In the genomic region with DNA sequence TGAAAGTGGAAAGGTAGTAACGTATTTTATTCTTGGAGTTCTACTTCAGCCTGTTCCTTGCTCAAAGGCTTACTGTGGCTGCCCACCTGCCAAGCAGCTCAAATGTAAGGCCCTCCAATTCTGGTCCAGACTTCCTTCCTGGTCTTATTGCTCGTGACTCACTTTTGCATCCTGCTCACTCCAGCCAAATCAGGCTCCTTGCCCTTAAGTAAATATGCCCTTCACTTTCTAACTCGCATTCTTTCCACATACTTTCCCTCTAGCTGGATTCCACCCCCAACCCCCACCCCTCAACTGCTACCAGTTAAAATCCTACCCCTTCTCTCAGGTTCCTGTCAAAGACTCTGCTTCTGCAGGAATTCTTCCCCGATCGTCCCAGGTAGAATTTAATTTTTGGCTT, we compare ENCODE assay signal across 9 cellular contexts.
A peak's percentile ranks its signal among the peaks of the same experiment; 100 is the strongest.
DNase-seq lines count a peak whose midpoint lies in the region; ATAC-seq and TF ChIP-seq lines count a peak whose summit lies in the region.
"Had no signal": no experiment of that assay in that cellular context is flagged by ENCODE, and none has a peak within 500 bp of the region (broad histone marks: within the 10 kb centered on the region; RNA-seq: fewer than 3 reads in every experiment).

No MANE protein-coding gene starts in this region.

- H3K36me3 Mint-ChIP-seq in activated CD8-positive, alpha-beta T cell treated with anti-CD3 and anti-CD28 coated beads for 36 hours (ENCODE audit: low read depth), result no peaks in the 10 kb centered on the region
- peaks cover 6% of the 10 kb centered on the region for H3K36me3 Mint-ChIP-seq in activated CD4-positive, alpha-beta T cell treated with anti-CD3 and anti-CD28 coated beads, Interleukin-2, amount 10 ng/mL, durations not matched to agents 7 days and 5 days (ENCODE audit: low read depth)

- DNase-seq in NT2/D1 (ENCODE audit: low read depth, low spot score), result peak; percentile 27
- DNase-seq in epithelial cell of proximal tubule (ENCODE audit: low read depth), result peak; percentile 42
- DNase-seq in mucosa of gallbladder (ENCODE audit: low spot score), result peak; percentile 77
- DNase-seq in midbrain (lab: John Stamatoyannopoulos, UW), result no peak
- DNase-seq in activated CD8-positive, alpha-beta T cell treated with anti-CD3 and anti-CD28 coated beads for 36 hours, result no peak
- no peak for DNase-seq in activated CD4-positive, alpha-beta T cell treated with anti-CD3 and anti-CD28 coated beads, Interleukin-2, amount 10 ng/mL, durations not matched to agents 7 days and 5 days

- H3K36me3 ChIP-seq in ACC112 (ENCODE audit: insufficient read depth, low read length), result no peaks in the 10 kb centered on the region
- no peaks in the 10 kb centered on the region for H3K36me3 ChIP-seq in NT2/D1 (ENCODE audit: insufficient read depth, insufficient read length, low read length)
- H3K36me3 ChIP-seq: BLaER1 treated with 17β-estradiol and CSF1 and Interleukin-3, amounts not matched to agents 10 nM and 100 nM had no signal

- H3K79me2 ChIP-seq in ACC112 (ENCODE audit: control insufficient read depth, insufficient read depth, low read length, unreplicated experiment), result peaks cover 9% of the 10 kb centered on the region

- CTCF ChIA-PET in activated CD8-positive, alpha-beta T cell treated with anti-CD3 and anti-CD28 coated beads for 36 hours (lab: Charles Lee), result no interaction called here
- CTCF ChIA-PET in activated CD4-positive, alpha-beta T cell treated with anti-CD3 and anti-CD28 coated beads, Interleukin-2, amount 10 ng/mL, durations not matched to agents 7 days and 5 days (lab: Charles Lee), result interaction anchor here (1.2 kb wide), 2 partner anchors 10 to 12 kb away, joined by 4 to 5 read pairs; no protein-coding TSS in a partner anchor

- intact Hi-C loops in activated CD8-positive, alpha-beta T cell treated with anti-CD3 and anti-CD28 coated beads for 36 hours (cut with micrococcal nuclease), result no loop called here

- peaks cover 2% of the 10 kb centered on the region for H3K4me1 Mint-ChIP-seq in activated CD8-positive, alpha-beta T cell treated with anti-CD3 and anti-CD28 coated beads for 36 hours (ENCODE audit: low read depth)
- H3K4me1 Mint-ChIP-seq in activated CD4-positive, alpha-beta T cell treated with anti-CD3 and anti-CD28 coated beads, Interleukin-2, amount 10 ng/mL, durations not matched to agents 7 days and 5 days, result peaks cover 17% of the 10 kb centered on the region

- peaks cover 47% of the 10 kb centered on the region for H3K4me1 ChIP-seq in ACC112 (ENCODE audit: control insufficient read depth, insufficient read depth, low read length, unreplicated experiment)
- H3K4me1 ChIP-seq in NT2/D1 (ENCODE audit: insufficient read depth, insufficient read length), result peaks cover 5% of the 10 kb centered on the region

- TF ChIP-seq CTCF in epithelial cell of proximal tubule (conservative IDR thresholded peaks at IDR 0.05; ENCODE audit: low read depth, low read length), result no peak
- no peak for TF ChIP-seq CTCF in activated CD8-positive, alpha-beta T cell treated with anti-CD3 and anti-CD28 coated beads for 36 hours (IDR thresholded peaks at IDR 0.05)

- no peak overlapping the region for H3K27ac Mint-ChIP-seq in activated CD8-positive, alpha-beta T cell treated with anti-CD3 and anti-CD28 coated beads for 36 hours
- no peak overlapping the region for H3K27ac Mint-ChIP-seq in activated CD4-positive, alpha-beta T cell treated with anti-CD3 and anti-CD28 coated beads, Interleukin-2, amount 10 ng/mL, durations not matched to agents 7 days and 5 days

- H3K4me3 Mint-ChIP-seq in activated CD8-positive, alpha-beta T cell treated with anti-CD3 and anti-CD28 coated beads for 36 hours, result no peak overlapping the region
- H3K4me3 Mint-ChIP-seq in activated CD4-positive, alpha-beta T cell treated with anti-CD3 and anti-CD28 coated beads, Interleukin-2, amount 10 ng/mL, durations not matched to agents 7 days and 5 days, result no peak overlapping the region

- no peaks in the 10 kb centered on the region for H3K9me3 Mint-ChIP-seq in activated CD8-positive, alpha-beta T cell treated with anti-CD3 and anti-CD28 coated beads for 36 hours
- no peaks in the 10 kb centered on the region for H3K9me3 Mint-ChIP-seq in activated CD4-positive, alpha-beta T cell treated with anti-CD3 and anti-CD28 coated beads, Interleukin-2, amount 10 ng/mL, durations not matched to agents 7 days and 5 days

- no peak overlapping the region for H3K9ac ChIP-seq in NT2/D1 (ENCODE audit: insufficient read length, low read depth)
- H3K9ac ChIP-seq: BLaER1 treated with 17β-estradiol and CSF1 and Interleukin-3, amounts not matched to agents 10 nM and 100 nM had no signal

- H3K9me3 ChIP-seq in NT2/D1 (ENCODE audit: insufficient read depth, low read length), result no peaks in the 10 kb centered on the region
- H3K9me3 ChIP-seq: BLaER1 treated with 17β-estradiol and CSF1 and Interleukin-3, amounts not matched to agents 10 nM and 100 nM had no signal

- H3K27me3 ChIP-seq in ACC112 (ENCODE audit: insufficient read depth, low read length) (no peaks in the 10 kb centered on the region), NT2/D1 (ENCODE audit: insufficient read depth, insufficient read length) (no peaks in the 10 kb centered on the region)
- H3K27me3 ChIP-seq: BLaER1 treated with 17β-estradiol and CSF1 and Interleukin-3, amounts not matched to agents 10 nM and 100 nM had no signal

- H3K27me3 Mint-ChIP-seq in activated CD8-positive, alpha-beta T cell treated with anti-CD3 and anti-CD28 coated beads for 36 hours, result no peaks in the 10 kb centered on the region
- H3K27me3 Mint-ChIP-seq in activated CD4-positive, alpha-beta T cell treated with anti-CD3 and anti-CD28 coated beads, Interleukin-2, amount 10 ng/mL, durations not matched to agents 7 days and 5 days, result no peaks in the 10 kb centered on the region

- peak overlapping the region; percentile 65 for H3K27ac ChIP-seq in ACC112 (ENCODE audit: low read depth, low read length)
- H3K27ac ChIP-seq: BLaER1 treated with 17β-estradiol and CSF1 and Interleukin-3, amounts not matched to agents 10 nM and 100 nM had no signal

- POLR2A ChIA-PET in activated CD8-positive, alpha-beta T cell treated with anti-CD3 and anti-CD28 coated beads for 36 hours (lab: Charles Lee), result no interaction called here
- POLR2A ChIA-PET in activated CD4-positive, alpha-beta T cell treated with anti-CD3 and anti-CD28 coated beads, Interleukin-2, amount 10 ng/mL, durations not matched to agents 7 days and 5 days (lab: Charles Lee), result no interaction called here

- no peak for ATAC-seq in GM19351 (IDR thresholded peaks at IDR 0.05; ENCODE audit: unreplicated experiment)
- ATAC-seq in activated CD8-positive, alpha-beta T cell treated with anti-CD3 and anti-CD28 coated beads for 36 hours, result no peak

- H2AFZ ChIP-seq in ACC112 (ENCODE audit: low read length, unreplicated experiment), result no peak overlapping the region

- H3K4me3 ChIP-seq in ACC112 (ENCODE audit: low read depth, low read length) (peak overlapping the region; percentile 37; the same call in 1 of the 2 replicates), NT2/D1 (ENCODE audit: insufficient read length, low read depth) (no peak overlapping the region), epithelial cell of proximal tubule (ENCODE audit: low read depth, low read length) (peak overlapping the region; percentile 35)
- H3K4me3 ChIP-seq: BLaER1 treated with 17β-estradiol and CSF1 and Interleukin-3, amounts not matched to agents 10 nM and 100 nM had no signal

Comparison
In these comparisons a context has a peak if more than half of its experiments do, and no peak if none do; other contexts are left out.
1. DNase-seq: peak in NT2/D1 (single experiment), epithelial cell of proximal tubule (single experiment) and mucosa of gallbladder (single experiment); none in midbrain (single experiment), activated CD8-positive, alpha-beta T cell treated with anti-CD3 and anti-CD28 coated beads for 36 hours (single experiment) and activated CD4-positive, alpha-beta T cell treated with anti-CD3 and anti-CD28 coated beads, Interleukin-2, amount 10 ng/mL, durations not matched to agents 7 days and 5 days (single experiment).